ENCODE assay signal across 8 cellular contexts in the genomic region with DNA sequence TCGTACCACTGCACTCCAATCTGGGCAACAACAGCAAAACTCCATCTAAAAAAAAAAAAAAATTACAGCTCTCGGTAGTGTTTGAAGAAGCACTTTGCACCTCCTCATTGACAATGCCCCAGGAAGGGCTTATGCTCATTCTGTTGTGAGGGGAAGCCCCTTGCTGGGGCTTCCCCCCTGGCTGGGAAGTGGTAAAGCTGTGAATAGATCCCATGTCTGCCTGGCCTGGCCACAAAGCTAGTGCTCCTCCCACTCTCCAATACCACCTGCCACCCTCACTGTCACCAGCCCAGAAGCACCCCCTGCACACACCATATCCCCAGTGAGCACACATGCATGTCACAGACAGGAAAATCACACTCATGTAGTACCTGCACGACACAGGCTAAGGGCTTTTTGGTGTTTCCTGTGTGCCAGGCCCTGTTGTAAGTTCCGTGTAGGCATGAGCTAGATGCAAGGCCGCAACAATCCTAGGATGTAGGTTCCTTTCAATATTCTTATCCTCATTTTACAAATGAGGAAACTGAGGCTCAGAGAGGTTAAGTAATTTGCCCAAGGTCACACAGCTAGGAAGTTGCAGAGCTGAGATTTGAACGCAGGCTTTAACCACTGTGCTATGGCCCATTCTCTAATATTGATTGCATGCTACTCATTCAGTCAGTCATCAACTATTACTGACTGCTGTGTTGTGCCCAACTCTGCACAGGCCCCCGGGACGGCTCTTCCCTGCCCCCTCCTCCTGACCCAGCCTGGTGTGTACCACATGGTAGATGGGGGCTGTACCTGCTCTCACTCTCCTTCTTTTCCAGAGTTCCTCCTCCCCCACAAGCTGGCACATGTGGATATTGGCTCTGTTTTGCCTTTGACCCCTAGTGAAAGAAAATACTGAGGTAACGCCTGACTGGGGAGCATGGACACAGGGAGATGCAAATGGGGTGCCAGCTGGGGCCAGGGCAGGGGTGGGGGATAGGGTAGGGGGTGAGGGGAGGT. TPM values are rescaled to one million over a fixed set of nuclear protein-coding genes. Genes with fewer than 3 reads are reported as not detected.
DNase-seq lines count a peak whose midpoint lies in the region; ATAC-seq and TF ChIP-seq lines count a peak whose summit lies in the region.

No MANE protein-coding gene starts in this region.

- peak; percentile 59 to 73 for ATAC-seq in CD4-positive, CD25-positive, alpha-beta regulatory T cell (ENCODE audit: low read depth in 2 of 2)
- ATAC-seq in GM18873 (IDR thresholded peaks at IDR 0.05; ENCODE audit: low FRiP score, unreplicated experiment): peak; percentile 78
- peak; percentile 70 for ATAC-seq in HG03095 (IDR thresholded peaks at IDR 0.05; ENCODE audit: unreplicated experiment)
- peak; percentile 71 for ATAC-seq in WTC11

- no peak overlapping the region for H3K27ac ChIP-seq in CD4-positive, CD25-positive, alpha-beta regulatory T cell (ENCODE audit: insufficient read depth, low read length, poor library complexity, severe bottlenecking)

- H3K36me3 Mint-ChIP-seq in CD4-positive, CD25-positive, alpha-beta regulatory T cell: no peaks in the 10 kb centered on the region
- H3K36me3 Mint-ChIP-seq in WTC11: no peaks in the 10 kb centered on the region

- H3K27me3 Mint-ChIP-seq in CD4-positive, CD25-positive, alpha-beta regulatory T cell: peaks cover 17% of the 10 kb centered on the region
- peaks cover 10% of the 10 kb centered on the region for H3K27me3 Mint-ChIP-seq in WTC11 (ENCODE audit: low read depth)

- peaks cover 0 to 4% (median 3%) of the 10 kb centered on the region in 4 donors for H3K4me1 Mint-ChIP-seq in CD4-positive, CD25-positive, alpha-beta regulatory T cell
- peaks cover 48% of the 10 kb centered on the region for H3K4me1 Mint-ChIP-seq in WTC11

- no peak overlapping the region for H3K4me3 Mint-ChIP-seq in CD4-positive, CD25-positive, alpha-beta regulatory T cell
- H3K4me3 Mint-ChIP-seq in WTC11: no peak overlapping the region

- CTCF ChIA-PET in WTC11 (lab: Charles Lee): interaction anchor here (0.7 to 15.3 kb wide), 24 partner anchors 9 to 184 kb away, joined by 3 to 514 read pairs (median 6); a partner anchor contains a TSS

- peaks cover 4% of the 10 kb centered on the region for H3K27me3 ChIP-seq in CD4-positive, CD25-positive, alpha-beta regulatory T cell (ENCODE audit: control insufficient read depth, insufficient read depth, low read length)

- H3K4me3 ChIP-seq in CD4-positive, CD25-positive, alpha-beta regulatory T cell (ENCODE audit: low read depth, low read length): no peak overlapping the region

- POLR2A ChIA-PET in WTC11 (lab: Charles Lee): interaction anchor here (0.6 to 4.3 kb wide), 5 partner anchors 9 to 413 kb away, joined by 3 to 15 read pairs (median 3); a partner anchor contains a TSS

- no peaks in the 10 kb centered on the region for H3K9me3 Mint-ChIP-seq in CD4-positive, CD25-positive, alpha-beta regulatory T cell
- H3K9me3 Mint-ChIP-seq in WTC11: no peaks in the 10 kb centered on the region

- no peaks in the 10 kb centered on the region for H3K4me1 ChIP-seq in CD4-positive, CD25-positive, alpha-beta regulatory T cell (ENCODE audit: control insufficient read depth, insufficient read depth, low read length, poor library complexity, severe bottlenecking)

- DNase-seq in CD4-positive, CD25-positive, alpha-beta regulatory T cell: peak in 1 of 3 donors; percentile 42
- peak; percentile 56 for DNase-seq in WTC11 (ENCODE audit: low spot score)
- DNase-seq in mesenteric fat pad (ENCODE audit: low spot score): peak; percentile 79
- DNase-seq in mucosa of gallbladder (ENCODE audit: low spot score): no peak
- no peak for DNase-seq in HCEC 1CT
- DNase-seq in pons (ENCODE audit: low spot score): no peak

- no peaks in the 10 kb centered on the region for H3K36me3 ChIP-seq in CD4-positive, CD25-positive, alpha-beta regulatory T cell (ENCODE audit: control insufficient read depth, insufficient read depth, low read length)

- no peak for TF ChIP-seq CTCF in WTC11 (IDR thresholded peaks at IDR 0.05)

- peak overlapping the region in 2 of 3 donors; percentile 22 to 88 for H3K27ac Mint-ChIP-seq in CD4-positive, CD25-positive, alpha-beta regulatory T cell
- H3K27ac Mint-ChIP-seq in WTC11: no peak overlapping the region

- H3K9me3 ChIP-seq in CD4-positive, CD25-positive, alpha-beta regulatory T cell (ENCODE audit: control insufficient read depth in 2 of 2, low read length in 2 of 2): no peaks in the 10 kb centered on the region

TF ChIP-seq in WTC11, 78 proteins besides CTCF, POLR2A, EP300 and RAD21:
- TF ChIP-seq MYBL2 (CRISPR knock-in tag; IDR thresholded peaks at IDR 0.05) (no peak), SMAD3 (CRISPR knock-in tag; IDR thresholded peaks at IDR 0.05; ENCODE audit: borderline replicate concordance) (no peak), ZNF423 (CRISPR knock-in tag; IDR thresholded peaks at IDR 0.05) (no peak), NR2C2 (CRISPR knock-in tag; IDR thresholded peaks at IDR 0.05) (no peak), GABPB1 (CRISPR knock-in tag; IDR thresholded peaks at IDR 0.05) (no peak), HMGA2 (CRISPR knock-in tag; IDR thresholded peaks at IDR 0.05) (no peak), FOXK1 (CRISPR knock-in tag; IDR thresholded peaks at IDR 0.05) (no peak), TEAD4 (CRISPR knock-in tag; IDR thresholded peaks at IDR 0.05) (no peak)
- TF ChIP-seq, protein P1, sequence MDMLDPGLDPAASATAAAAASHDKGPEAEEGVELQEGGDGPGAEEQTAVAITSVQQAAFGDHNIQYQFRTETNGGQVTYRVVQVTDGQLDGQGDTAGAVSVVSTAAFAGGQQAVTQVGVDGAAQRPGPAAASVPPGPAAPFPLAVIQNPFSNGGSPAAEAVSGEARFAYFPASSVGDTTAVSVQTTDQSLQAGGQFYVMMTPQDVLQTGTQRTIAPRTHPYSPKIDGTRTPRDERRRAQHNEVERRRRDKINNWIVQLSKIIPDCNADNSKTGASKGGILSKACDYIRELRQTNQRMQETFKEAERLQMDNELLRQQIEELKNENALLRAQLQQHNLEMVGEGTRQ (CRISPR knock-in tag; IDR thresholded peaks at IDR 0.05): no peak
- TF ChIP-seq, protein P2, sequence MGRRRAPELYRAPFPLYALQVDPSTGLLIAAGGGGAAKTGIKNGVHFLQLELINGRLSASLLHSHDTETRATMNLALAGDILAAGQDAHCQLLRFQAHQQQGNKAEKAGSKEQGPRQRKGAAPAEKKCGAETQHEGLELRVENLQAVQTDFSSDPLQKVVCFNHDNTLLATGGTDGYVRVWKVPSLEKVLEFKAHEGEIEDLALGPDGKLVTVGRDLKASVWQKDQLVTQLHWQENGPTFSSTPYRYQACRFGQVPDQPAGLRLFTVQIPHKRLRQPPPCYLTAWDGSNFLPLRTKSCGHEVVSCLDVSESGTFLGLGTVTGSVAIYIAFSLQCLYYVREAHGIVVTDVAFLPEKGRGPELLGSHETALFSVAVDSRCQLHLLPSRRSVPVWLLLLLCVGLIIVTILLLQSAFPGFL (CRISPR knock-in tag; IDR thresholded peaks at IDR 0.05; ENCODE audit: borderline replicate concordance): no peak
- TF ChIP-seq, protein P3, sequence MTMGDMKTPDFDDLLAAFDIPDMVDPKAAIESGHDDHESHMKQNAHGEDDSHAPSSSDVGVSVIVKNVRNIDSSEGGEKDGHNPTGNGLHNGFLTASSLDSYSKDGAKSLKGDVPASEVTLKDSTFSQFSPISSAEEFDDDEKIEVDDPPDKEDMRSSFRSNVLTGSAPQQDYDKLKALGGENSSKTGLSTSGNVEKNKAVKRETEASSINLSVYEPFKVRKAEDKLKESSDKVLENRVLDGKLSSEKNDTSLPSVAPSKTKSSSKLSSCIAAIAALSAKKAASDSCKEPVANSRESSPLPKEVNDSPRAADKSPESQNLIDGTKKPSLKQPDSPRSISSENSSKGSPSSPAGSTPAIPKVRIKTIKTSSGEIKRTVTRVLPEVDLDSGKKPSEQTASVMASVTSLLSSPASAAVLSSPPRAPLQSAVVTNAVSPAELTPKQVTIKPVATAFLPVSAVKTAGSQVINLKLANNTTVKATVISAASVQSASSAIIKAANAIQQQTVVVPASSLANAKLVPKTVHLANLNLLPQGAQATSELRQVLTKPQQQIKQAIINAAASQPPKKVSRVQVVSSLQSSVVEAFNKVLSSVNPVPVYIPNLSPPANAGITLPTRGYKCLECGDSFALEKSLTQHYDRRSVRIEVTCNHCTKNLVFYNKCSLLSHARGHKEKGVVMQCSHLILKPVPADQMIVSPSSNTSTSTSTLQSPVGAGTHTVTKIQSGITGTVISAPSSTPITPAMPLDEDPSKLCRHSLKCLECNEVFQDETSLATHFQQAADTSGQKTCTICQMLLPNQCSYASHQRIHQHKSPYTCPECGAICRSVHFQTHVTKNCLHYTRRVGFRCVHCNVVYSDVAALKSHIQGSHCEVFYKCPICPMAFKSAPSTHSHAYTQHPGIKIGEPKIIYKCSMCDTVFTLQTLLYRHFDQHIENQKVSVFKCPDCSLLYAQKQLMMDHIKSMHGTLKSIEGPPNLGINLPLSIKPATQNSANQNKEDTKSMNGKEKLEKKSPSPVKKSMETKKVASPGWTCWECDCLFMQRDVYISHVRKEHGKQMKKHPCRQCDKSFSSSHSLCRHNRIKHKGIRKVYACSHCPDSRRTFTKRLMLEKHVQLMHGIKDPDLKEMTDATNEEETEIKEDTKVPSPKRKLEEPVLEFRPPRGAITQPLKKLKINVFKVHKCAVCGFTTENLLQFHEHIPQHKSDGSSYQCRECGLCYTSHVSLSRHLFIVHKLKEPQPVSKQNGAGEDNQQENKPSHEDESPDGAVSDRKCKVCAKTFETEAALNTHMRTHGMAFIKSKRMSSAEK (CRISPR knock-in tag; IDR thresholded peaks at IDR 0.05; ENCODE audit: borderline replicate concordance): no peak

RNA-seq across cellular contexts. Expression of a gene that starts 11.9 kb away (rescaled TPM):
- 26.2 TPM for total RNA-seq in CD4-positive, CD25-positive, alpha-beta regulatory T cell
- polyA plus RNA-seq in CD4-positive, CD25-positive, alpha-beta regulatory T cell: not detected
- 46.1 to 52.1 TPM (median 50.4 TPM) in 3 replicates for total RNA-seq in WTC11 (2021)
- 309 TPM for total RNA-seq in mesenteric fat pad
- total RNA-seq in mucosa of gallbladder: 421 TPM

RNA-seq across cellular contexts. Expression of a gene that starts 47.5 kb away (rescaled TPM):
- total RNA-seq in CD4-positive, CD25-positive, alpha-beta regulatory T cell: not detected
- polyA plus RNA-seq in CD4-positive, CD25-positive, alpha-beta regulatory T cell: not detected
- total RNA-seq in WTC11 (2021): 0.39 to 1.0 TPM in 2 of 3 replicates, not detected in the other
- total RNA-seq in mesenteric fat pad: 0.32 TPM
- total RNA-seq in mucosa of gallbladder: 23.5 TPM

Comparison
In these comparisons a context has a peak if more than half of its experiments do, and no peak if none do; other contexts are left out.
1. DNase-seq: peak in WTC11 (single experiment) and mesenteric fat pad (single experiment); none in mucosa of gallbladder (single experiment), HCEC 1CT (single experiment) and pons (single experiment).
2. RNA of a gene that starts 47.5 kb away (total RNA-seq): 23.5 TPM in mucosa of gallbladder (single experiment); 0.39 to 1.0 TPM in WTC11, 0.32 TPM in mesenteric fat pad (single experiment) and not detected in CD4-positive, CD25-positive, alpha-beta regulatory T cell (single experiment); every median in the first group is over 10 times any median in the second.
3. Peak in every context shown above with its lines, with median percentiles within 50 percentile points of each other: ATAC-seq.